ENCODE assay signal across 2 cellular contexts in genomic region chr5:105392122-105392709, GRCh38.
TF ChIP-seq lines count a peak whose summit lies in the region.

No MANE protein-coding gene starts in this region.

TF ChIP-seq in HCT116, 20 proteins besides CTCF, POLR2A, EP300 and RAD21:
- no peak for TF ChIP-seq ZFX (IDR thresholded peaks at IDR 0.05)
- TF ChIP-seq ATF3 (IDR thresholded peaks at IDR 0.05) = no peak
- no peak for TF ChIP-seq POLR2AphosphoS5 (IDR thresholded peaks at IDR 0.05; ENCODE audit: low read depth, low read length)
- no peak for TF ChIP-seq FOSL1 (IDR thresholded peaks at IDR 0.05; ENCODE audit: low read depth)
- TF ChIP-seq SP1 (IDR thresholded peaks at IDR 0.05; ENCODE audit: low read depth) = no peak
- TF ChIP-seq CEBPB (IDR thresholded peaks at IDR 0.05; ENCODE audit: low read depth) = no peak
- no peak for TF ChIP-seq EGR1 (IDR thresholded peaks at IDR 0.05; ENCODE audit: low read depth)
- no peak for TF ChIP-seq MAX (IDR thresholded peaks at IDR 0.05)
- TF ChIP-seq ELF1 (IDR thresholded peaks at IDR 0.05; ENCODE audit: borderline replicate concordance, low read depth) = no peak
- no peak for TF ChIP-seq ZNF274 (IDR thresholded peaks at IDR 0.05; ENCODE audit: low read depth, low read length)
TF ChIP-seq in HCT116: peak in this region for 0.

TF ChIP-seq in H1, 55 proteins besides CTCF, POLR2A, EP300 and RAD21:
- TF ChIP-seq RBBP5 (IDR thresholded peaks at IDR 0.05; ENCODE audit: borderline replicate concordance, low read depth, low read length) (no peak), SUZ12 (IDR thresholded peaks at IDR 0.05; ENCODE audit: low read length) (no peak), EZH2 (IDR thresholded peaks at IDR 0.05; ENCODE audit: low read depth, low read length, severe bottlenecking) (no peak), CBX5 (IDR thresholded peaks at IDR 0.05; ENCODE audit: low read depth, low read length) (no peak), USF2 (IDR thresholded peaks at IDR 0.05; ENCODE audit: low read length) (no peak), ZNF274 (IDR thresholded peaks at IDR 0.05; ENCODE audit: borderline replicate concordance, extremely low read depth, low read length) (no peak), SP1 (IDR thresholded peaks at IDR 0.05; ENCODE audit: low read depth, low read length) (no peak), KDM1A (IDR thresholded peaks at IDR 0.05; ENCODE audit: borderline replicate concordance, low read length) (no peak), E2F6 (IDR thresholded peaks at IDR 0.05) (no peak), NANOG (IDR thresholded peaks at IDR 0.05; ENCODE audit: insufficient read depth, low read depth, low read length, poor library complexity, severe bottlenecking) (no peak), RFX5 (IDR thresholded peaks at IDR 0.05; ENCODE audit: borderline replicate concordance, low read depth, low read length) (no peak), RXRA (IDR thresholded peaks at IDR 0.05; ENCODE audit: insufficient read depth, low read depth, low read length) (no peak), TEAD4 (IDR thresholded peaks at IDR 0.05; ENCODE audit: low read depth, low read length) (no peak)
